ENCODE assay signal across 23 cellular contexts in the genomic region with DNA sequence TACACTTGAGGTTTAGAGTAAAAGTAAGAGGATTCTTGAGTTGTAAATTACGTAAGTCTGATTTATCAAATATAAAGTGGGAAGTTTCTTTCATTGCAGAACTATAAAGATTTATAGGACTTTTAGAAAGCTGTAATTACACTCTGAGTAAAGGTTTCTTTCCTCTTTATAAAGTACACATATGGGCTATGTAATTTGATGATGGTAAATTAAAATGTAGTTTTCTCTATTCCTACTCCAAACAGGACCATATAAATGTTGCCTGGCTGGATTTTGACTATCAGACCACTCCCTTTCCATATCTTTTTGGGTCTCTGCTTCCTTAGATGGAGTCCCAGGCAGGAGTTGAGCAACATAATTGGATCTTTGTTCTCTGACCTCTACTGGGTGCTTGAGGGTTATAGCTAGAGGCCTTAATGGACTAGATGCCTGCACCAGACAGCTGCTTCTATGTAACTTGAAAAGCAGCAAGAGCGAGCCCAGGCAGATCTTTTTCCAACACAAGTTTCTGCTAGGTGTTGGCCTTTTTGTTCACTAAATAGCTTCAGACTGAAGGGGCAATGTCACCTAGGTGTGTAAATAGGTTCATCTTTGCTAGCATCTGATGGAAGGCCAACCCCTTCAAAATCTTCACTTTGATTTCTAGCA. TPM values are rescaled to one million over a fixed set of nuclear protein-coding genes. Genes with fewer than 3 reads are reported as not detected.
DNase-seq lines count a peak whose midpoint lies in the region; ATAC-seq and TF ChIP-seq lines count a peak whose summit lies in the region.
"Had no signal": no experiment of that assay in that cellular context is flagged by ENCODE, and none has a peak within 500 bp of the region (broad histone marks: within the 10 kb centered on the region; RNA-seq: fewer than 3 reads in every experiment).

No MANE protein-coding gene starts in this region.

- H3K4me1 Mint-ChIP-seq in activated naive CD4-positive, alpha-beta T cell treated with anti-CD3 and anti-CD28 coated beads, Interleukin-2, amount 50 U/mL, for 24 hours, result peaks cover 78% of the 10 kb centered on the region
- H3K4me1 Mint-ChIP-seq in activated naive CD8-positive, alpha-beta T cell treated with anti-CD3 and anti-CD28 coated beads for 36 hours, result peaks cover 91% of the 10 kb centered on the region
- peaks cover 26% of the 10 kb centered on the region for H3K4me1 Mint-ChIP-seq in nephron
- H3K4me1 Mint-ChIP-seq: endodermal cell, naive B cell had no signal

- TF ChIP-seq POLR2A in lower leg skin (IDR thresholded peaks at IDR 0.05), result no peak

- no peak for ATAC-seq in HG02763 (IDR thresholded peaks at IDR 0.05; ENCODE audit: unreplicated experiment)
- ATAC-seq: heart left ventricle, K562, lower lobe of right lung, WTC11 had no signal

- H3K9me3 Mint-ChIP-seq in activated naive CD4-positive, alpha-beta T cell treated with anti-CD3 and anti-CD28 coated beads, Interleukin-2, amount 50 U/mL, for 24 hours, result no peaks in the 10 kb centered on the region
- peaks cover 9% of the 10 kb centered on the region for H3K9me3 Mint-ChIP-seq in activated naive CD8-positive, alpha-beta T cell treated with anti-CD3 and anti-CD28 coated beads for 36 hours
- no peaks in the 10 kb centered on the region for H3K9me3 Mint-ChIP-seq in nephron
- H3K9me3 Mint-ChIP-seq: CD8-positive, alpha-beta memory T cell; endodermal cell; immature natural killer cell; type B pancreatic cell; WTC11 had no signal

- no peak overlapping the region for H3K4me3 ChIP-seq in lower leg skin (ENCODE audit: low read depth, poor library complexity, severe bottlenecking)
- H3K4me3 ChIP-seq: body of pancreas, heart left ventricle, K562, lower lobe of right lung had no signal

- peaks cover 2% of the 10 kb centered on the region for H3K36me3 Mint-ChIP-seq in activated naive CD4-positive, alpha-beta T cell treated with anti-CD3 and anti-CD28 coated beads, Interleukin-2, amount 50 U/mL, for 24 hours
- H3K36me3 Mint-ChIP-seq in activated naive CD8-positive, alpha-beta T cell treated with anti-CD3 and anti-CD28 coated beads for 36 hours, result peaks cover 19% of the 10 kb centered on the region
- H3K36me3 Mint-ChIP-seq in nephron (ENCODE audit: low read depth), result no peaks in the 10 kb centered on the region
- H3K36me3 Mint-ChIP-seq: immature natural killer cell, naive B cell, type B pancreatic cell, WTC11 had no signal

- WGBS in lower leg skin, 2 donors, result 62 to 92% methylated on average over 2 of the region's 2 CpGs

- intact Hi-C loops in lower leg skin (cut with DNase I; ENCODE audit: low total_unique reads), result no loop called here

- DNase-seq in activated naive CD4-positive, alpha-beta T cell treated with Interleukin-2 at 50 U/mL for 16 hours, result no peak
- peak; percentile 59 for DNase-seq in NCI-H69 (lab: John Stamatoyannopoulos, UW)
- no peak for DNase-seq in activated naive CD8-positive, alpha-beta T cell treated with anti-CD3 and anti-CD28 coated beads for 36 hours
- DNase-seq in lower leg skin (ENCODE audit: low spot score in 2 of 2), result no peak
- DNase-seq in activated CD4-positive, CD25-positive, alpha-beta regulatory T cell treated with anti-CD3 and anti-CD28 coated beads, Interleukin-2, amount 50 U/mL, for 72 hours, result no peak
- DNase-seq: body of pancreas; CD8-positive, alpha-beta memory T cell; endodermal cell; heart left ventricle; immature natural killer cell; lower lobe of right lung; naive B cell; NCI-H1930; posterior cingulate gyrus; Right ventricle myocardium superior; stimulated activated CD4-positive, alpha-beta T cell treated with anti-CD3 and anti-CD28 coated beads, Interleukin-2, amount 100 ng/mL, for 24 hours had no signal

- TF ChIP-seq CTCF in nephron (IDR thresholded peaks at IDR 0.05; ENCODE audit: unreplicated experiment in 3 of 3) (no peak), lower leg skin (IDR thresholded peaks at IDR 0.05) (no peak)

- H3K27me3 Mint-ChIP-seq in activated naive CD4-positive, alpha-beta T cell treated with anti-CD3 and anti-CD28 coated beads, Interleukin-2, amount 50 U/mL, for 24 hours, result no peaks in the 10 kb centered on the region
- H3K27me3 Mint-ChIP-seq in activated naive CD8-positive, alpha-beta T cell treated with anti-CD3 and anti-CD28 coated beads for 36 hours, result no peaks in the 10 kb centered on the region
- H3K27me3 Mint-ChIP-seq in nephron (ENCODE audit: low read depth), result peaks cover 5% of the 10 kb centered on the region

- H3K27ac Mint-ChIP-seq in activated naive CD4-positive, alpha-beta T cell treated with anti-CD3 and anti-CD28 coated beads, Interleukin-2, amount 50 U/mL, for 24 hours, result peak overlapping the region; percentile 69
- peak overlapping the region; percentile 99 for H3K27ac Mint-ChIP-seq in activated naive CD8-positive, alpha-beta T cell treated with anti-CD3 and anti-CD28 coated beads for 36 hours
- H3K27ac Mint-ChIP-seq in nephron, result peak overlapping the region in 2 of 3 experiments; percentile 21 to 37
- H3K27ac Mint-ChIP-seq: endodermal cell, immature natural killer cell, naive B cell, type B pancreatic cell, WTC11 had no signal

- H3K4me3 Mint-ChIP-seq in activated naive CD4-positive, alpha-beta T cell treated with anti-CD3 and anti-CD28 coated beads, Interleukin-2, amount 50 U/mL, for 24 hours, result no peak overlapping the region
- no peak overlapping the region for H3K4me3 Mint-ChIP-seq in activated naive CD8-positive, alpha-beta T cell treated with anti-CD3 and anti-CD28 coated beads for 36 hours
- H3K4me3 Mint-ChIP-seq in nephron, result no peak overlapping the region
- H3K4me3 Mint-ChIP-seq: CD8-positive, alpha-beta memory T cell; endodermal cell; immature natural killer cell; naive B cell; type B pancreatic cell; WTC11 had no signal

RNA-seq across cellular contexts. Expression of a gene that starts 11.4 kb away (rescaled TPM):
- under 1 TPM; 0.70 to 0.80 TPM for total RNA-seq in activated naive CD8-positive, alpha-beta T cell treated with anti-CD3 and anti-CD28 coated beads for 36 hours
- total RNA-seq in lower leg skin, result not detected
- total RNA-seq: body of pancreas; endodermal cell; heart left ventricle; K562; lower lobe of right lung; Right ventricle myocardium superior; T-helper 2 cell treated with Interferon-gamma antibody and Interleukin-4, amounts not matched to agents 100 ng/mL and 5 ng/mL, for 36 hours; WTC11 had no signal

RNA-seq across cellular contexts. Expression of a gene that starts 35.8 kb away (rescaled TPM):
- not detected for total RNA-seq in activated naive CD8-positive, alpha-beta T cell treated with anti-CD3 and anti-CD28 coated beads for 36 hours
- total RNA-seq in lower leg skin, result not detected
- total RNA-seq: body of pancreas; CD8-positive, alpha-beta memory T cell; endodermal cell; heart left ventricle; K562; lower lobe of right lung; Right ventricle myocardium superior; T-helper 2 cell treated with Interferon-gamma antibody and Interleukin-4, amounts not matched to agents 100 ng/mL and 5 ng/mL, for 36 hours; WTC11 had no signal

Comparison
In these comparisons a context has a peak if more than half of its experiments do, and no peak if none do; other contexts are left out.
1. H3K27ac Mint-ChIP-seq: peak in every context shown above with its lines; median percentile 99 in activated naive CD8-positive, alpha-beta T cell treated with anti-CD3 and anti-CD28 coated beads for 36 hours; 69 in activated naive CD4-positive, alpha-beta T cell treated with anti-CD3 and anti-CD28 coated beads, Interleukin-2, amount 50 U/mL, for 24 hours; 29 in nephron.